ENCODE assay signal across 16 cellular contexts in genomic region chrX:111129949-111130348, GRCh38. TPM values are rescaled to one million over a fixed set of nuclear protein-coding genes. Genes with fewer than 3 reads are reported as not detected.
DNase-seq lines count a peak whose midpoint lies in the region; ATAC-seq and TF ChIP-seq lines count a peak whose summit lies in the region.
"Had no signal": no experiment of that assay in that cellular context is flagged by ENCODE, and none has a peak within 500 bp of the region (broad histone marks: within the 10 kb centered on the region; RNA-seq: fewer than 3 reads in every experiment).

No MANE protein-coding gene starts in this region.

- ATAC-seq in activated CD4-positive, CD25-positive, alpha-beta regulatory T cell treated with anti-CD3 and anti-CD28 coated beads, Interleukin-2, amount 50 U/mL, for 24 hours = peak; percentile 21 to 41
- ATAC-seq: HepG2 had no signal

- H3K4me3 ChIP-seq in breast epithelium (no peak overlapping the region), epithelial cell of esophagus (ENCODE audit: low read length) (no peak overlapping the region)
- H3K4me3 ChIP-seq: BLaER1, HAP-1 had no signal

- H3K9me3 ChIP-seq in breast epithelium = no peaks in the 10 kb centered on the region
- H3K9me3 ChIP-seq: BLaER1, HAP-1 had no signal

- H3K4me1 ChIP-seq in breast epithelium = no peaks in the 10 kb centered on the region
- H3K4me1 ChIP-seq: BLaER1, HAP-1 had no signal

- no peak overlapping the region for H3K4me3 Mint-ChIP-seq in MCF 10A (ENCODE audit: unreplicated experiment)
- H3K4me3 Mint-ChIP-seq: CD8-positive, alpha-beta memory T cell; HFFc6 had no signal

- no TSS peak for BruUV-seq in MCF 10A (replicated peaks; lab: Mats Ljungman, UMichigan)

- CTCF ChIA-PET in MCF 10A (lab: Yijun Ruan, JAX) = no interaction called here

- TF ChIP-seq CTCF in MCF 10A (IDR thresholded peaks at IDR 0.05; ENCODE audit: unreplicated experiment) (no peak), breast epithelium (IDR thresholded peaks at IDR 0.05) (no peak), epithelial cell of esophagus (IDR thresholded peaks at IDR 0.05; ENCODE audit: insufficient read depth, low read depth, low read length, missing control alignments) (no peak)

- peaks cover 6% of the 10 kb centered on the region for H3K4me1 Mint-ChIP-seq in MCF 10A (ENCODE audit: insufficient read depth, unreplicated experiment)

- POLR2A ChIA-PET in MCF 10A (lab: Yijun Ruan, JAX) = no interaction called here

- intact Hi-C loops in MCF 10A (cut with micrococcal nuclease) (no loop called here), breast epithelium (cut with DNase I; ENCODE audit: low total_unique reads) (no loop called here)

- no peak overlapping the region for H3K27ac Mint-ChIP-seq in MCF 10A (ENCODE audit: low read depth, unreplicated experiment)
- H3K27ac Mint-ChIP-seq: CD8-positive, alpha-beta memory T cell; HFFc6 had no signal

- no peak for TF ChIP-seq POLR2A in breast epithelium (IDR thresholded peaks at IDR 0.05)

- no peaks in the 10 kb centered on the region for H3K36me3 ChIP-seq in breast epithelium
- H3K36me3 ChIP-seq: BLaER1, HAP-1 had no signal

- H3K36me3 Mint-ChIP-seq in MCF 10A (ENCODE audit: insufficient read depth, unreplicated experiment) = peaks cover 5% of the 10 kb centered on the region
- H3K36me3 Mint-ChIP-seq: CD8-positive, alpha-beta memory T cell had no signal

- DNase-seq in activated CD4-positive, CD25-positive, alpha-beta regulatory T cell treated with anti-CD3 and anti-CD28 coated beads, Interleukin-2, amount 50 U/mL, for 72 hours = no peak
- peak; percentile 1 for DNase-seq in MCF 10A (ENCODE audit: unreplicated experiment)
- DNase-seq in breast epithelium (ENCODE audit: low spot score in 2 of 2) = no peak
- peak; percentile 39 for DNase-seq in epithelial cell of esophagus (ENCODE audit: low read depth)
- no peak for DNase-seq in HCEC 1CT
- DNase-seq in NCI-H774 (lab: John Stamatoyannopoulos, UW) = no peak
- DNase-seq: AML-193; CD8-positive, alpha-beta memory T cell; DMS53; GF-D8; HFFc6 had no signal

- no peak overlapping the region for H3K27ac ChIP-seq in breast epithelium
- H3K27ac ChIP-seq: 22Rv1, BLaER1 had no signal

- H3K27me3 Mint-ChIP-seq in MCF 10A (ENCODE audit: insufficient read depth, unreplicated experiment) = peaks cover 50% of the 10 kb centered on the region

- peaks cover 0 to 40% of the 10 kb centered on the region in 2 donors for H3K27me3 ChIP-seq in breast epithelium

- no peaks in the 10 kb centered on the region for H3K9me3 Mint-ChIP-seq in MCF 10A (ENCODE audit: unreplicated experiment)
- H3K9me3 Mint-ChIP-seq: CD8-positive, alpha-beta memory T cell had no signal

RNA-seq across cellular contexts. Expression of gene PAK3, which starts 34.0 kb away (rescaled TPM):
- total RNA-seq in MCF 10A (2022) (4.9 and 8.5 TPM in 2 replicates), breast epithelium (10 to 100 TPM in 1 of 3 donors, 1 to 10 TPM in 2; 1.9 to 21.1 (median 7.5) TPM)
- total RNA-seq: HepG2, HFFc6 had no signal

Comparison
In these comparisons a context has a peak if more than half of its experiments do, and no peak if none do; other contexts are left out.
1. DNase-seq: peak in MCF 10A (single experiment) and epithelial cell of esophagus (single experiment); none in activated CD4-positive, CD25-positive, alpha-beta regulatory T cell treated with anti-CD3 and anti-CD28 coated beads, Interleukin-2, amount 50 U/mL, for 72 hours (single experiment), breast epithelium (0 of 2), HCEC 1CT (single experiment) and NCI-H774 (single experiment).